ENCODE assay signal across 20 cellular contexts in the genomic region with DNA sequence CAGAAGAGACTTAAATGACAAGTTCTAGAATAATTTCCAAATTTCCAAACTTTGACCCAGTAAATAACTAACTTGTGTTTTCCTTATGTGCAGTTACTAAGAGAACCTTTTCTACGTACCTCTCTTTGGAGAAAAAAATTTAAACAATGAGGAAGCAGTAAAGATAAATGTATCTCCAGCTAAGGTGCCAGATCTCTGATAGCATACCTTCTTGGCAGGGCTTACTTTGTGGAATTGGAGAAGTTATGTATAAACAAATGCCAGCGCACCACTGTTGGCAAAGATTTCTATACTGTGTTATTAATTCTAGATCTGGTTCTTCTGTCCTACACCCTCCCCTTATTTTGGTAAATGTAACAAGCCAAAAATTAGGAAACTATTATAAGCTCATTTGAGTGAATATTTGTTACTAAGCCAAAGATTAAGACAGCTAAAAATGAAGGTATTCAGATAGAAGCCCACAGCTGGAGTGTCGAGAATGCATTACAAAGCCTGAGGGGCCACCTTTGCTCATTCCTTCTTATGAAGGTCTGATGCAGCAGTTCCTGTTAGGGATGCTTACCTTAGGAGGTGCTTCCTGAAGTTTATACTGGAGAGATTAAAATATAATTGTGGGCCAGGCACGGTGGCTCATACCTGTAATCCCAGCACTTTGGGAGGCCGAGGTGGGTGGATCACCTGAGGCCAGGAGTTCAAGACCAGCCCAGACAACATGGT.
DNase-seq lines count a peak whose midpoint lies in the region; ATAC-seq, FAIRE-seq and TF ChIP-seq lines count a peak whose summit lies in the region.
"Had no signal": no experiment of that assay in that cellular context is flagged by ENCODE, and none has a peak within 500 bp of the region (broad histone marks: within the 10 kb centered on the region; RNA-seq: fewer than 3 reads in every experiment).

No MANE protein-coding gene starts in this region.

- no peaks in the 10 kb centered on the region for H3K9me3 Mint-ChIP-seq in astrocyte (ENCODE audit: unreplicated experiment)
- H3K9me3 Mint-ChIP-seq: HFFc6 had no signal

- H3K9me3 ChIP-seq in astrocyte (ENCODE audit: insufficient read depth, low read depth, low read length) (no peaks in the 10 kb centered on the region), stomach (no peaks in the 10 kb centered on the region), right atrium auricular region (no peaks in the 10 kb centered on the region)
- H3K9me3 ChIP-seq: BE2C had no signal

- H3K79me2 ChIP-seq in astrocyte (ENCODE audit: insufficient read depth, low read length): no peaks in the 10 kb centered on the region

- H3K27ac ChIP-seq in astrocyte (ENCODE audit: low read depth, low read length) (no peak overlapping the region), stomach (peak overlapping the region in 1 of 5 donors; percentile 12), right atrium auricular region (no peak overlapping the region)
- H3K27ac ChIP-seq: 22Rv1, KMS-11, RWPE1 had no signal

- FAIRE-seq in astrocyte (lab: Jason Lieb, UNC): no peak
- FAIRE-seq: GM12892 had no signal

- no peaks in the 10 kb centered on the region for H3K27me3 Mint-ChIP-seq in astrocyte (ENCODE audit: low read depth, unreplicated experiment)
- H3K27me3 Mint-ChIP-seq: CD4-positive, alpha-beta memory T cell had no signal

- intact Hi-C loops in left colon (cut with DNase I, micrococcal nuclease): no loop called here
- intact Hi-C loops in stomach (cut with DNase I; ENCODE audit: low total_unique reads): no loop called here
- intact Hi-C loops in Right ventricle myocardium inferior (cut with DNase I): no loop called here

- H3K4me1 ChIP-seq in astrocyte (ENCODE audit: insufficient read depth, low read length): no peaks in the 10 kb centered on the region
- peaks cover 0 to 11% (median 5%) of the 10 kb centered on the region in 4 donors for H3K4me1 ChIP-seq in stomach
- no peaks in the 10 kb centered on the region for H3K4me1 ChIP-seq in right atrium auricular region

- H3K4me3 ChIP-seq in astrocyte (ENCODE audit: insufficient read depth, low read depth, low read length) (no peak overlapping the region), stomach (no peak overlapping the region), right atrium auricular region (no peak overlapping the region)

- TF ChIP-seq CTCF in astrocyte (IDR thresholded peaks at IDR 0.05; ENCODE audit: insufficient read depth, low read depth, low read length): no peak
- TF ChIP-seq CTCF in stomach (IDR thresholded peaks at IDR 0.05): no peak
- TF ChIP-seq CTCF in right atrium auricular region (IDR thresholded peaks at IDR 0.05): no peak

- H4K20me1 ChIP-seq in astrocyte (ENCODE audit: insufficient read depth, low read length): no peaks in the 10 kb centered on the region

- ATAC-seq in left colon (peak; percentile 44), Right ventricle myocardium inferior (no peak)

- no peak overlapping the region for H3K9ac ChIP-seq in astrocyte (ENCODE audit: low read length)
- H3K9ac ChIP-seq: KMS-11 had no signal

- H3K27me3 ChIP-seq in astrocyte (ENCODE audit: insufficient read depth, low read length) (no peaks in the 10 kb centered on the region), stomach (no peaks in the 10 kb centered on the region), right atrium auricular region (no peaks in the 10 kb centered on the region)
- H3K27me3 ChIP-seq: BE2C had no signal

- H3K4me3 Mint-ChIP-seq in astrocyte (ENCODE audit: unreplicated experiment): no peak overlapping the region
- H3K4me3 Mint-ChIP-seq: CD4-positive, alpha-beta memory T cell; HFFc6 had no signal

- H2AFZ ChIP-seq in astrocyte (ENCODE audit: low read depth, low read length): no peak overlapping the region

- H3K4me2 ChIP-seq in astrocyte (ENCODE audit: low read length): no peak overlapping the region
- H3K4me2 ChIP-seq: KMS-11 had no signal

- peak; percentile 1 for DNase-seq in SIG-M5 treated with dmso at 0.1 percent for 504 hours (lab: John Stamatoyannopoulos, UW; ENCODE audit: unreplicated experiment)
- no peak for DNase-seq in SIG-M5 (lab: John Stamatoyannopoulos, UW)
- peak; percentile 48 for DNase-seq in astrocyte (ENCODE audit: low read depth)
- DNase-seq in left colon: no peak
- DNase-seq in stomach: peak; percentile 41
- DNase-seq in Right ventricle myocardium inferior (ENCODE audit: missing footprints): no peak
- DNase-seq in COLO829 (ENCODE audit: low spot score): no peak
- no peak for DNase-seq in right atrium auricular region (ENCODE audit: low spot score)
- DNase-seq: BE2C; CD4-positive, alpha-beta memory T cell; HFFc6; NCI-H1092; NCI-H146; NCI-H2081; NCI-H2227 treated with DMSO at 0.1 percent for 48 hours; NCI-H524 treated with DMSO at 0.1 percent for 48 hours had no signal

- no peak overlapping the region for H3K27ac Mint-ChIP-seq in astrocyte (ENCODE audit: unreplicated experiment)
- H3K27ac Mint-ChIP-seq: CD4-positive, alpha-beta memory T cell; HFFc6 had no signal

- 51 to 66% (median 53%) methylated on average over 4 to 5 of the region's 5 CpGs for WGBS in stomach, 5 donors

- H3K36me3 ChIP-seq in astrocyte (ENCODE audit: insufficient read depth, low read length) (no peaks in the 10 kb centered on the region), stomach (peaks cover 0 to 6% (median 4%) of the 10 kb centered on the region in 4 donors), right atrium auricular region (no peaks in the 10 kb centered on the region)

- no peak for TF ChIP-seq EP300 in stomach (IDR thresholded peaks at IDR 0.05)

- TF ChIP-seq POLR2A in stomach (IDR thresholded peaks at IDR 0.05): no peak

- H3K36me3 Mint-ChIP-seq in astrocyte (ENCODE audit: low read depth, unreplicated experiment): peaks cover 5% of the 10 kb centered on the region

- no peaks in the 10 kb centered on the region for H3K4me1 Mint-ChIP-seq in astrocyte (ENCODE audit: low read depth, unreplicated experiment)
- H3K4me1 Mint-ChIP-seq: CD4-positive, alpha-beta memory T cell had no signal

Comparison
In these comparisons a context has a peak if more than half of its experiments do, and no peak if none do; other contexts are left out.
1. DNase-seq: peak in SIG-M5 treated with dmso at 0.1 percent for 504 hours (single experiment), astrocyte (single experiment) and stomach (single experiment); none in SIG-M5 (single experiment), left colon (0 of 2), Right ventricle myocardium inferior (single experiment), COLO829 (single experiment) and right atrium auricular region (single experiment).